Comparison of ENCODE assay signal across 38 cellular contexts in the genomic region with DNA sequence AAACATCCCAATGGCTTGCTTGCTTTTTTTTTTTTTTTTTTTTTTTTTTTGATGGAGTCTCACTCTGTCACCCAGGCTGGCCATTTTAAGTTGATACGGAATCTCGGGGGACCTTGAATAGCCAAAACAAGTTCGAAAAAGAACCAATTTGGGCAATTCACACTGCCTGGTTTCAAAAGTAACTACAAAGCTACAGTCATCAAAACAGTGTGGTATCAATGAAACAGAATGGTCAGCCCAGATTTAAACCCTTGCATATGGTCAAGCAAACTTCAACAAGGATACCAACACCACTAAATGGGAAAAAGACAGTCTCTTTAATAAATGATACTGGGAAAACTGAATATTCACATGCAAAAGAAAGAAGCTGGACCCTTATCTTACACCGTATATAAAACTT.
"Had no signal": no experiment of that assay in that cellular context is flagged by ENCODE, and none has a peak within 500 bp of the region (broad histone marks: within the 10 kb centered on the region; RNA-seq: fewer than 3 reads in every experiment).

No MANE protein-coding gene starts in this region.

- FAIRE-seq: bronchial epithelial cell, TTC549 had no signal

- H3K27ac Mint-ChIP-seq: activated B cell treated with CpG ODN at 0.5 μM for 24 hours; activated CD4-positive, alpha-beta memory T cell treated with anti-CD3 and anti-CD28 coated beads for 36 hours; activated CD4-positive, alpha-beta T cell treated with anti-CD3 and anti-CD28 coated beads, Interleukin-2, amount 10 ng/mL, durations not matched to agents 24 days and 14 days; activated CD8-positive, alpha-beta T cell treated with anti-CD3 and anti-CD28 coated beads for 36 hours; activated naive CD4-positive, alpha-beta T cell treated with anti-CD3 and anti-CD28 coated beads for 36 hours; activated naive CD4-positive, alpha-beta T cell treated with anti-CD3 and anti-CD28 coated beads, Interleukin-2, amount 50 U/mL, for 72 hours; activated naive CD8-positive, alpha-beta T cell treated with anti-CD3 and anti-CD28 coated beads for 36 hours; activated T-cell treated with anti-CD3 and anti-CD28 coated beads, Interleukin-2, amount 50 U/mL, for 72 hours; activated T-helper 1 cell treated with anti-CD3 and anti-CD28 coated beads, Interleukin-12 subunit alpha, Interleukin-12 subunit beta, Interleukin-2, Interleukin-4 antibody, amounts not matched to agents 30 ng/mL and 10 ng/mL and 1 ng/mL, durations not matched to agents 14 hours and 24 hours and 36 hours; activated T-helper 17 cell treated with anti-CD3 and anti-CD28 coated beads, Interleukin-2, amount 50 U/mL, for 72 hours; brain; T-helper 1 cell treated with Interleukin-12 subunit alpha and Interleukin-12 subunit beta and Interleukin-4 antibody, amounts not matched to agents 30 μg/mL and 1 μg/mL, for 36 hours; T-helper 2 cell treated with Interferon-gamma antibody and Interleukin-4, amounts not matched to agents 5 μg/mL and 100 μg/mL, for 36 hours had no signal

- H3K27ac ChIP-seq: adrenal gland, cardiac muscle cell, VCaP had no signal

- DNase-seq: activated B cell treated with CpG ODN at 0.5 μM for 24 hours; activated CD4-positive, alpha-beta memory T cell treated with anti-CD3 and anti-CD28 coated beads for 36 hours; activated CD4-positive, alpha-beta T cell treated with anti-CD3 and anti-CD28 coated beads for 4 hours; activated CD4-positive, alpha-beta T cell treated with anti-CD3 and anti-CD28 coated beads, Interleukin-2, amount 10 ng/mL, durations not matched to agents 24 days and 14 days; activated CD4-positive, alpha-beta T cell treated with anti-CD3 and anti-CD28 coated beads, Interleukin-2, amount 50 U/mL, for 1 hour; activated CD4-positive, alpha-beta T cell treated with anti-CD3 and anti-CD28 coated beads, Interleukin-2, amount 50 U/mL, for 4 hours; activated CD4-positive, CD25-positive, alpha-beta regulatory T cell treated with anti-CD3 and anti-CD28 coated beads, Interleukin-2, amount 50 U/mL, for 72 hours; activated CD8-positive, alpha-beta memory T cell treated with anti-CD3 and anti-CD28 coated beads, Interleukin-2, amount 50 U/mL, for 4 hours; activated CD8-positive, alpha-beta T cell treated with anti-CD3 and anti-CD28 coated beads for 36 hours; activated effector memory CD4-positive, alpha-beta T cell treated with anti-CD3 and anti-CD28 coated beads, Interleukin-2, amount 50 U/mL, for 16 hours; activated gamma-delta T cell treated with Interleukin-2 at 50 U/mL for 16 hours; activated naive CD4-positive, alpha-beta T cell; activated naive CD4-positive, alpha-beta T cell treated with anti-CD3 and anti-CD28 coated beads for 36 hours; activated naive CD4-positive, alpha-beta T cell treated with anti-CD3 and anti-CD28 coated beads, Interleukin-2, amount 50 U/mL, for 16 hours; activated naive CD8-positive, alpha-beta T cell treated with anti-CD3 and anti-CD28 coated beads for 36 hours; activated T-cell treated with anti-CD3 and anti-CD28 coated beads for 4 hours; activated T-cell treated with anti-CD3 and anti-CD28 coated beads, Interleukin-2, amount 50 U/mL, for 1 hour; activated T-cell treated with anti-CD3 and anti-CD28 coated beads, Interleukin-2, amount 50 U/mL, for 4 hours; activated T-cell treated with anti-CD3 and anti-CD28 coated beads, Interleukin-2, amount 50 U/mL, for 72 hours; adrenal gland; amniotic stem cell; aorta; caudate nucleus; cerebellar nuclear complex; T-helper 1 cell; T-helper 2 cell; T-helper 9 cell had no signal

- H3K36me3 ChIP-seq: adrenal gland, cardiac muscle cell had no signal

- H3K9me3 Mint-ChIP-seq: activated B cell treated with CpG ODN at 0.5 μM for 24 hours; activated CD4-positive, alpha-beta memory T cell treated with anti-CD3 and anti-CD28 coated beads for 36 hours; activated CD4-positive, alpha-beta T cell treated with anti-CD3 and anti-CD28 coated beads, Interleukin-2, amount 10 ng/mL, durations not matched to agents 24 days and 14 days; activated CD8-positive, alpha-beta T cell treated with anti-CD3 and anti-CD28 coated beads for 36 hours; activated naive CD4-positive, alpha-beta T cell treated with anti-CD3 and anti-CD28 coated beads for 36 hours; activated naive CD4-positive, alpha-beta T cell treated with anti-CD3 and anti-CD28 coated beads, Interleukin-2, amount 50 U/mL, for 72 hours; activated naive CD8-positive, alpha-beta T cell treated with anti-CD3 and anti-CD28 coated beads for 36 hours; activated T-cell treated with anti-CD3 and anti-CD28 coated beads, Interleukin-2, amount 50 U/mL, for 4 hours; activated T-cell treated with anti-CD3 and anti-CD28 coated beads, Interleukin-2, amount 50 U/mL, for 72 hours; activated T-helper 1 cell treated with anti-CD3 and anti-CD28 coated beads, Interleukin-12 subunit alpha, Interleukin-12 subunit beta, Interleukin-2, Interleukin-4 antibody, amounts not matched to agents 30 ng/mL and 10 ng/mL and 1 ng/mL, durations not matched to agents 14 hours and 24 hours and 36 hours; activated T-helper 17 cell treated with anti-CD3 and anti-CD28 coated beads, Interleukin-2, amount 50 U/mL, for 72 hours; central memory CD8-positive, alpha-beta T cell; T-helper 1 cell treated with Interleukin-12 subunit alpha and Interleukin-12 subunit beta and Interleukin-4 antibody, amounts not matched to agents 30 μg/mL and 1 μg/mL, for 36 hours had no signal

- H3K4me1 ChIP-seq: adrenal gland had no signal

- H3K27me3 ChIP-seq: adrenal gland, cardiac muscle cell had no signal

- H3K4me3 ChIP-seq: adrenal gland, cardiac muscle cell had no signal

- H3K27me3 Mint-ChIP-seq: activated B cell treated with CpG ODN at 0.5 μM for 24 hours; activated CD4-positive, alpha-beta memory T cell treated with anti-CD3 and anti-CD28 coated beads for 36 hours; activated CD4-positive, alpha-beta T cell treated with anti-CD3 and anti-CD28 coated beads, Interleukin-2, amount 10 ng/mL, durations not matched to agents 24 days and 14 days; activated CD8-positive, alpha-beta T cell treated with anti-CD3 and anti-CD28 coated beads for 36 hours; activated naive CD8-positive, alpha-beta T cell treated with anti-CD3 and anti-CD28 coated beads for 36 hours; activated T-helper 17 cell treated with anti-CD3 and anti-CD28 coated beads, Interleukin-2, amount 50 U/mL, for 72 hours; brain; central memory CD8-positive, alpha-beta T cell had no signal

- ATAC-seq: activated CD8-positive, alpha-beta T cell treated with anti-CD3 and anti-CD28 coated beads for 36 hours; activated naive CD4-positive, alpha-beta T cell treated with anti-CD3 and anti-CD28 coated beads, Interleukin-2, amount 50 U/mL, for 72 hours; activated T-cell treated with anti-CD3 and anti-CD28 coated beads, Interleukin-2, amount 50 U/mL, for 4 hours; activated T-cell treated with anti-CD3 and anti-CD28 coated beads, Interleukin-2, amount 50 U/mL, for 72 hours; activated T-helper 17 cell treated with anti-CD3 and anti-CD28 coated beads, Interleukin-2, amount 50 U/mL, for 72 hours had no signal

- H3K9me3 ChIP-seq: adrenal gland had no signal

- H3K4me1 Mint-ChIP-seq: brain; central memory CD8-positive, alpha-beta T cell had no signal

- H3K4me3 Mint-ChIP-seq: activated B cell treated with CpG ODN at 0.5 μM for 24 hours; activated CD4-positive, alpha-beta memory T cell treated with anti-CD3 and anti-CD28 coated beads for 36 hours; activated CD4-positive, alpha-beta T cell treated with anti-CD3 and anti-CD28 coated beads, Interleukin-2, amount 10 ng/mL, durations not matched to agents 24 days and 14 days; activated CD8-positive, alpha-beta T cell treated with anti-CD3 and anti-CD28 coated beads for 36 hours; activated naive CD4-positive, alpha-beta T cell treated with anti-CD3 and anti-CD28 coated beads for 36 hours; activated naive CD8-positive, alpha-beta T cell treated with anti-CD3 and anti-CD28 coated beads for 36 hours; activated T-cell treated with anti-CD3 and anti-CD28 coated beads, Interleukin-2, amount 50 U/mL, for 4 hours; activated T-cell treated with anti-CD3 and anti-CD28 coated beads, Interleukin-2, amount 50 U/mL, for 72 hours; activated T-helper 1 cell treated with anti-CD3 and anti-CD28 coated beads, Interleukin-12 subunit alpha, Interleukin-12 subunit beta, Interleukin-2, Interleukin-4 antibody, amounts not matched to agents 30 ng/mL and 10 ng/mL and 1 ng/mL, durations not matched to agents 14 hours and 24 hours and 36 hours; activated T-helper 17 cell treated with anti-CD3 and anti-CD28 coated beads, Interleukin-2, amount 50 U/mL, for 72 hours; brain; central memory CD8-positive, alpha-beta T cell; T-helper 1 cell treated with Interleukin-12 subunit alpha and Interleukin-12 subunit beta and Interleukin-4 antibody, amounts not matched to agents 30 μg/mL and 1 μg/mL, for 36 hours; T-helper 2 cell treated with Interferon-gamma antibody and Interleukin-4, amounts not matched to agents 5 μg/mL and 100 μg/mL, for 36 hours had no signal
